ENCODE assay signal across 8 cellular contexts in genomic region chr12:100716949-100717732, GRCh38.
DNase-seq lines count a peak whose midpoint lies in the region; ATAC-seq and TF ChIP-seq lines count a peak whose summit lies in the region.

No MANE protein-coding gene starts in this region.

- ATAC-seq in activated naive CD8-positive, alpha-beta T cell treated with anti-CD3 and anti-CD28 coated beads, Interleukin-2, amount 50 U/mL, for 24 hours, result peak; percentile 27
- ATAC-seq in right lobe of liver (peak in 2 of 4 donors; percentile 18 to 31), GM18873 (IDR thresholded peaks at IDR 0.05; ENCODE audit: low FRiP score, unreplicated experiment) (no peak)

- H3K4me1 Mint-ChIP-seq in activated naive CD8-positive, alpha-beta T cell treated with anti-CD3 and anti-CD28 coated beads, Interleukin-2, amount 50 U/mL, for 24 hours, result no peaks in the 10 kb centered on the region
- H3K4me1 Mint-ChIP-seq in activated naive CD8-positive, alpha-beta T cell treated with anti-CD3 and anti-CD28 coated beads for 36 hours, result no peaks in the 10 kb centered on the region

- 2% methylated on average over 30 of the region's 100 CpGs for WGBS in right lobe of liver (ENCODE audit: insufficient coverage, low coverage, low lambda C conversion rate, missing lambda C conversion rate)

- H3K4me3 ChIP-seq in coronary artery (peak overlapping the region; percentile 67), right lobe of liver (peak overlapping the region in 2 of 3 donors; percentile 9 to 42), vagina (peak overlapping the region; percentile 32 to 44)

- intact Hi-C loops in right lobe of liver (cut with DNase I), result no loop called here
- intact Hi-C loops in vagina (cut with DNase I), result no loop called here

- H3K27ac ChIP-seq in coronary artery, result no peak overlapping the region
- no peak overlapping the region for H3K27ac ChIP-seq in right lobe of liver
- H3K27ac ChIP-seq in vagina, result no peak overlapping the region

- no peaks in the 10 kb centered on the region for H3K27me3 ChIP-seq in right lobe of liver
- no peaks in the 10 kb centered on the region for H3K27me3 ChIP-seq in vagina

- H3K36me3 Mint-ChIP-seq in activated naive CD8-positive, alpha-beta T cell treated with anti-CD3 and anti-CD28 coated beads, Interleukin-2, amount 50 U/mL, for 24 hours (ENCODE audit: low read depth), result no peaks in the 10 kb centered on the region
- H3K36me3 Mint-ChIP-seq in activated naive CD8-positive, alpha-beta T cell treated with anti-CD3 and anti-CD28 coated beads for 36 hours, result no peaks in the 10 kb centered on the region

- no peak for DNase-seq in activated naive CD8-positive, alpha-beta T cell treated with anti-CD3 and anti-CD28 coated beads, Interleukin-2, amount 50 U/mL, for 24 hours
- no peak for DNase-seq in activated naive CD8-positive, alpha-beta T cell treated with anti-CD3 and anti-CD28 coated beads for 36 hours
- DNase-seq in coronary artery (ENCODE audit: low spot score), result no peak
- DNase-seq in right lobe of liver, result no peak
- no peak for DNase-seq in vagina (ENCODE audit: extremely low spot score in 2 of 2)
- no peak for DNase-seq in NCI-H187 treated with DMSO at 0.1 percent for 48 hours (lab: John Stamatoyannopoulos, UW)
- no peak for DNase-seq in hypothalamus (lab: John Stamatoyannopoulos, UW)

- peaks cover 0 to 4% (median 0%) of the 10 kb centered on the region in 4 donors for H3K4me1 ChIP-seq in right lobe of liver
- H3K4me1 ChIP-seq in vagina, result no peaks in the 10 kb centered on the region

- H3K9me3 ChIP-seq in right lobe of liver, result no peaks in the 10 kb centered on the region
- no peaks in the 10 kb centered on the region for H3K9me3 ChIP-seq in vagina

- H3K36me3 ChIP-seq in right lobe of liver (no peaks in the 10 kb centered on the region), vagina (no peaks in the 10 kb centered on the region)

- H3K9me3 Mint-ChIP-seq in activated naive CD8-positive, alpha-beta T cell treated with anti-CD3 and anti-CD28 coated beads, Interleukin-2, amount 50 U/mL, for 24 hours, result no peaks in the 10 kb centered on the region
- no peaks in the 10 kb centered on the region for H3K9me3 Mint-ChIP-seq in activated naive CD8-positive, alpha-beta T cell treated with anti-CD3 and anti-CD28 coated beads for 36 hours

- TF ChIP-seq CTCF in coronary artery (IDR thresholded peaks at IDR 0.05) (no peak), right lobe of liver (IDR thresholded peaks at IDR 0.05) (no peak), vagina (IDR thresholded peaks at IDR 0.05) (no peak)

- TF ChIP-seq POLR2A in right lobe of liver (IDR thresholded peaks at IDR 0.05), result no peak
- no peak for TF ChIP-seq POLR2A in vagina (IDR thresholded peaks at IDR 0.05)

- peaks cover 48% of the 10 kb centered on the region for H3K27me3 Mint-ChIP-seq in activated naive CD8-positive, alpha-beta T cell treated with anti-CD3 and anti-CD28 coated beads, Interleukin-2, amount 50 U/mL, for 24 hours
- peaks cover 50% of the 10 kb centered on the region for H3K27me3 Mint-ChIP-seq in activated naive CD8-positive, alpha-beta T cell treated with anti-CD3 and anti-CD28 coated beads for 36 hours

- no peak overlapping the region for H3K4me3 Mint-ChIP-seq in activated naive CD8-positive, alpha-beta T cell treated with anti-CD3 and anti-CD28 coated beads, Interleukin-2, amount 50 U/mL, for 24 hours
- no peak overlapping the region for H3K4me3 Mint-ChIP-seq in activated naive CD8-positive, alpha-beta T cell treated with anti-CD3 and anti-CD28 coated beads for 36 hours

- H3K27ac Mint-ChIP-seq in activated naive CD8-positive, alpha-beta T cell treated with anti-CD3 and anti-CD28 coated beads, Interleukin-2, amount 50 U/mL, for 24 hours, result no peak overlapping the region
- no peak overlapping the region for H3K27ac Mint-ChIP-seq in activated naive CD8-positive, alpha-beta T cell treated with anti-CD3 and anti-CD28 coated beads for 36 hours
